In the genomic region with DNA sequence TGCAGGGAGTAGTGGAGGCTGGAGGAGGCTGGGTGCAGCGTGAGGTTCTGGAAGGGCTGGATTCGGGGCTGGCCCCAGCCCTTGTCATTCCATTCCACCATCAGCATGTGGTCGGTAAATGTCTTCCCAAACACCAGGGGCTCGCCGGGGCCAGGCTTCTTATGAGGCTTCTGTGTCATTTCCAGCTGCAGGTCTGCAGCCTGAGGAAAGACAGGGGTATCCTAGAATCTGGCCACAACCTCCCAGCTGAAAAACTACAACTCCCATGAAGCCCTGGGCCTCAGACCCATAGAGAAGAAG, we compare ENCODE assay signal across 5 cellular contexts. TPM values are rescaled to one million over a fixed set of nuclear protein-coding genes. Genes with fewer than 3 reads are reported as not detected.
A peak's percentile ranks its signal among the peaks of the same experiment; 100 is the strongest.
DNase-seq lines count a peak whose midpoint lies in the region; ATAC-seq and TF ChIP-seq lines count a peak whose summit lies in the region.

No MANE protein-coding gene starts in this region.

- no peak for TF ChIP-seq POLR2A in sigmoid colon (IDR thresholded peaks at IDR 0.05)

- peak; percentile 65 for DNase-seq in activated CD4-positive, alpha-beta T cell treated with anti-CD3 and anti-CD28 coated beads, Interleukin-2, amount 10 ng/mL, durations not matched to agents 7 days and 5 days
- DNase-seq in naive thymus-derived CD4-positive, alpha-beta T cell: peak in 6 of 9 donors; percentile 26 to 63 (median 47)
- DNase-seq in sigmoid colon (no peak), upper lobe of right lung (no peak)

- CTCF ChIA-PET in HEK293 (lab: Yijun Ruan, JAX): interaction anchor here (1.0 to 2.8 kb wide), 8 partner anchors 10 to 164 kb away, joined by 3 to 11 read pairs (median 6); a partner anchor contains a TSS
- CTCF ChIA-PET in activated CD4-positive, alpha-beta T cell treated with anti-CD3 and anti-CD28 coated beads, Interleukin-2, amount 10 ng/mL, durations not matched to agents 7 days and 5 days (lab: Charles Lee): interaction anchor here (0.7 to 5.2 kb wide), 3 partner anchors 11 to 36 kb away, joined by 4 to 34 read pairs (median 7); no protein-coding TSS in a partner anchor
- CTCF ChIA-PET in naive thymus-derived CD4-positive, alpha-beta T cell (lab: Charles Lee): interaction anchor here (1.5 to 2.5 kb wide), 3 partner anchors 11 to 36 kb away, joined by 4 to 18 read pairs (median 6); no protein-coding TSS in a partner anchor

- H3K27me3 Mint-ChIP-seq in activated CD4-positive, alpha-beta T cell treated with anti-CD3 and anti-CD28 coated beads, Interleukin-2, amount 10 ng/mL, durations not matched to agents 7 days and 5 days: no peaks in the 10 kb centered on the region
- H3K27me3 Mint-ChIP-seq in naive thymus-derived CD4-positive, alpha-beta T cell: no peaks in the 10 kb centered on the region

- H3K4me3 Mint-ChIP-seq in activated CD4-positive, alpha-beta T cell treated with anti-CD3 and anti-CD28 coated beads, Interleukin-2, amount 10 ng/mL, durations not matched to agents 7 days and 5 days: no peak overlapping the region
- peak overlapping the region in 2 of 10 donors; percentile 17 to 36 for H3K4me3 Mint-ChIP-seq in naive thymus-derived CD4-positive, alpha-beta T cell

- H3K27ac ChIP-seq in HEK293 (ENCODE audit: extremely low read depth, low read depth, low read length): no peak overlapping the region
- H3K27ac ChIP-seq in naive thymus-derived CD4-positive, alpha-beta T cell (ENCODE audit: low read depth, low read length): no peak overlapping the region
- H3K27ac ChIP-seq in sigmoid colon: no peak overlapping the region
- no peak overlapping the region for H3K27ac ChIP-seq in upper lobe of right lung

- H3K27me3 ChIP-seq in naive thymus-derived CD4-positive, alpha-beta T cell (ENCODE audit: control insufficient read depth in 2 of 2, insufficient read depth in 2 of 2, low read length in 2 of 2): no peaks in the 10 kb centered on the region
- H3K27me3 ChIP-seq in sigmoid colon: no peaks in the 10 kb centered on the region
- no peaks in the 10 kb centered on the region for H3K27me3 ChIP-seq in upper lobe of right lung

- intact Hi-C loops in naive thymus-derived CD4-positive, alpha-beta T cell (cut with micrococcal nuclease): loop anchor here in 1 of 2 donors (1.0 kb wide), 1 partner anchor 11 kb away; no protein-coding TSS in a partner anchor
- intact Hi-C loops in sigmoid colon (cut with DNase I) (no loop called here), upper lobe of right lung (cut with DNase I) (no loop called here)

- no peak for TF ChIP-seq CTCF in HEK293 (tag by site-specific recombination; IDR thresholded peaks at IDR 0.05)
- TF ChIP-seq CTCF in sigmoid colon (IDR thresholded peaks at IDR 0.05): no peak
- no peak for TF ChIP-seq CTCF in upper lobe of right lung (IDR thresholded peaks at IDR 0.05)

- 85 to 86% methylated on average over 5 of the region's 5 CpGs for WGBS in sigmoid colon, 2 donors

- TF ChIP-seq EP300 in sigmoid colon (IDR thresholded peaks at IDR 0.05): no peak

- peaks cover 5% of the 10 kb centered on the region for H3K4me1 ChIP-seq in HEK293 (ENCODE audit: control insufficient read depth, insufficient read depth, low read length)
- peaks cover 10% of the 10 kb centered on the region in 2 donors for H3K4me1 ChIP-seq in naive thymus-derived CD4-positive, alpha-beta T cell (ENCODE audit: control insufficient read depth in 2 of 2, insufficient read depth in 2 of 2, low read length in 2 of 2)
- H3K4me1 ChIP-seq in sigmoid colon: peaks cover 0 to 10% (median 9%) of the 10 kb centered on the region in 4 donors
- H3K4me1 ChIP-seq in upper lobe of right lung: peaks cover 6% of the 10 kb centered on the region

- no peaks in the 10 kb centered on the region for H3K9me3 ChIP-seq in HEK293 (ENCODE audit: control insufficient read depth, insufficient read depth, low read depth, low read length)
- H3K9me3 ChIP-seq in naive thymus-derived CD4-positive, alpha-beta T cell (ENCODE audit: control insufficient read depth in 2 of 3, low read length in 3 of 3): no peaks in the 10 kb centered on the region
- no peaks in the 10 kb centered on the region for H3K9me3 ChIP-seq in sigmoid colon
- no peaks in the 10 kb centered on the region for H3K9me3 ChIP-seq in upper lobe of right lung

- peaks cover 4 to 10% of the 10 kb centered on the region in 2 experiments; a peak in 2 of 3 replicates for H3K36me3 ChIP-seq in HEK293 (ENCODE audit: control insufficient read depth in 2 of 2, insufficient read depth in 1 of 2, low read length in 2 of 2)
- peaks cover 0 to 9% (median 0%) of the 10 kb centered on the region in 3 experiments for H3K36me3 ChIP-seq in naive thymus-derived CD4-positive, alpha-beta T cell (ENCODE audit: control insufficient read depth in 2 of 3, insufficient read depth in 3 of 3, low read length in 3 of 3)
- peaks cover 0 to 6% (median 0%) of the 10 kb centered on the region in 4 donors for H3K36me3 ChIP-seq in sigmoid colon
- H3K36me3 ChIP-seq in upper lobe of right lung: no peaks in the 10 kb centered on the region

- no peaks in the 10 kb centered on the region for H3K9me3 Mint-ChIP-seq in activated CD4-positive, alpha-beta T cell treated with anti-CD3 and anti-CD28 coated beads, Interleukin-2, amount 10 ng/mL, durations not matched to agents 7 days and 5 days
- no peaks in the 10 kb centered on the region for H3K9me3 Mint-ChIP-seq in naive thymus-derived CD4-positive, alpha-beta T cell

- no peak overlapping the region for H3K4me3 ChIP-seq in HEK293 (ENCODE audit: low read depth, low read length)
- H3K4me3 ChIP-seq in naive thymus-derived CD4-positive, alpha-beta T cell (ENCODE audit: low read length): no peak overlapping the region
- H3K4me3 ChIP-seq in sigmoid colon: no peak overlapping the region
- no peak overlapping the region for H3K4me3 ChIP-seq in upper lobe of right lung

- no peak overlapping the region for H3K27ac Mint-ChIP-seq in activated CD4-positive, alpha-beta T cell treated with anti-CD3 and anti-CD28 coated beads, Interleukin-2, amount 10 ng/mL, durations not matched to agents 7 days and 5 days
- H3K27ac Mint-ChIP-seq in naive thymus-derived CD4-positive, alpha-beta T cell: peak overlapping the region in 4 of 9 donors; percentile 26 to 49 (median 37)

- H3K36me3 Mint-ChIP-seq in activated CD4-positive, alpha-beta T cell treated with anti-CD3 and anti-CD28 coated beads, Interleukin-2, amount 10 ng/mL, durations not matched to agents 7 days and 5 days (ENCODE audit: low read depth): peaks cover 1% of the 10 kb centered on the region
- H3K36me3 Mint-ChIP-seq in naive thymus-derived CD4-positive, alpha-beta T cell: peaks cover 0 to 6% (median 0%) of the 10 kb centered on the region in 5 donors

- H3K4me1 Mint-ChIP-seq in activated CD4-positive, alpha-beta T cell treated with anti-CD3 and anti-CD28 coated beads, Interleukin-2, amount 10 ng/mL, durations not matched to agents 7 days and 5 days: peaks cover 23% of the 10 kb centered on the region
- peaks cover 11 to 29% (median 26%) of the 10 kb centered on the region in 7 donors for H3K4me1 Mint-ChIP-seq in naive thymus-derived CD4-positive, alpha-beta T cell

- POLR2A ChIA-PET in HEK293 (lab: Yijun Ruan, JAX): interaction anchor here (0.6 to 0.8 kb wide), 3 partner anchors 19 to 187 kb away, joined by 3 to 4 read pairs (median 4); a partner anchor contains a TSS
- POLR2A ChIA-PET in activated CD4-positive, alpha-beta T cell treated with anti-CD3 and anti-CD28 coated beads, Interleukin-2, amount 10 ng/mL, durations not matched to agents 7 days and 5 days (lab: Charles Lee): no interaction called here
- POLR2A ChIA-PET in naive thymus-derived CD4-positive, alpha-beta T cell (lab: Charles Lee): interaction anchor here (1.0 to 1.2 kb wide), 2 partner anchors 11 to 159 kb away, joined by 4 read pairs; no protein-coding TSS in a partner anchor

- peak; percentile 76 for ATAC-seq in naive thymus-derived CD4-positive, alpha-beta T cell
- no peak for ATAC-seq in upper lobe of right lung

TF ChIP-seq in HEK293, 187 proteins besides CTCF, POLR2A, EP300 and RAD21 (continues in another document):
- TF ChIP-seq KLF7 (tag by site-specific recombination; IDR thresholded peaks at IDR 0.05; ENCODE audit: borderline replicate concordance): no peak

RNA-seq across cellular contexts. Expression of a gene that starts 4.4 kb away (rescaled TPM):
- total RNA-seq in activated CD4-positive, alpha-beta T cell treated with anti-CD3 and anti-CD28 coated beads, Interleukin-2, amount 10 ng/mL, durations not matched to agents 7 days and 5 days: 10 to 100 TPM; 42.3 to 43.3 TPM
- 10 to 100 TPM; 16.7 to 53.1 (median 22.5) TPM for total RNA-seq in naive thymus-derived CD4-positive, alpha-beta T cell
- polyA plus RNA-seq in naive thymus-derived CD4-positive, alpha-beta T cell: 10 to 100 TPM; 25.5 to 30.9 TPM
- 10 to 100 TPM; 29.8 to 46.7 (median 32.9) TPM for total RNA-seq in sigmoid colon
- 10 to 100 TPM; 52.7 to 61.0 (median 54.1) TPM for polyA plus RNA-seq in sigmoid colon
- total RNA-seq in upper lobe of right lung: 59.0 TPM

RNA-seq across cellular contexts. Expression of a gene that starts 29.8 kb away (rescaled TPM):
- total RNA-seq in activated CD4-positive, alpha-beta T cell treated with anti-CD3 and anti-CD28 coated beads, Interleukin-2, amount 10 ng/mL, durations not matched to agents 7 days and 5 days: under 1 TPM; 0.27 to 0.77 TPM
- 1 to 10 TPM in 2 of 5 experiments, under 1 TPM in 2, not detected in 1; 0.38 to 2.9 (median 1.2) TPM for total RNA-seq in naive thymus-derived CD4-positive, alpha-beta T cell
- polyA plus RNA-seq in naive thymus-derived CD4-positive, alpha-beta T cell: 1 to 10 TPM in 1 of 2 donors, under 1 TPM in 1; 0.66 to 1.7 TPM
- total RNA-seq in sigmoid colon: 10 to 100 TPM; 14.1 to 20.1 (median 18.3) TPM
- 10 to 100 TPM in 1 of 3 donors, 1 to 10 TPM in 2; 4.3 to 21.0 (median 4.9) TPM for polyA plus RNA-seq in sigmoid colon
- 23.5 TPM for total RNA-seq in upper lobe of right lung

RNA-seq across cellular contexts. Expression of a gene that starts 51.1 kb away (rescaled TPM):
- total RNA-seq in activated CD4-positive, alpha-beta T cell treated with anti-CD3 and anti-CD28 coated beads, Interleukin-2, amount 10 ng/mL, durations not matched to agents 7 days and 5 days: not detected
- not detected for total RNA-seq in naive thymus-derived CD4-positive, alpha-beta T cell
- not detected for polyA plus RNA-seq in naive thymus-derived CD4-positive, alpha-beta T cell
- not detected for total RNA-seq in sigmoid colon
- polyA plus RNA-seq in sigmoid colon: not detected
- not detected for total RNA-seq in upper lobe of right lung

RNA-seq across cellular contexts. Expression of a gene that starts 54.0 kb away (rescaled TPM):
- total RNA-seq in activated CD4-positive, alpha-beta T cell treated with anti-CD3 and anti-CD28 coated beads, Interleukin-2, amount 10 ng/mL, durations not matched to agents 7 days and 5 days: under 1 TPM; 0.10 to 0.23 TPM
- under 1 TPM in 1 of 5 experiments, not detected in 4; 0.17 TPM for total RNA-seq in naive thymus-derived CD4-positive, alpha-beta T cell
- polyA plus RNA-seq in naive thymus-derived CD4-positive, alpha-beta T cell: not detected
- total RNA-seq in sigmoid colon (under 1 TPM in 3 of 4 donors, not detected in 1; 0.41 to 0.71 (median 0.49) TPM), upper lobe of right lung (19.9 TPM)
- under 1 TPM in 2 of 3 donors, not detected in 1; under 0.01 to 0.80 TPM for polyA plus RNA-seq in sigmoid colon

RNA-seq across cellular contexts. Expression of a gene that starts 59.8 kb away (rescaled TPM):
- total RNA-seq in activated CD4-positive, alpha-beta T cell treated with anti-CD3 and anti-CD28 coated beads, Interleukin-2, amount 10 ng/mL, durations not matched to agents 7 days and 5 days: under 1 TPM in 1 of 2 experiments, not detected in 1; 0.10 TPM
- not detected for total RNA-seq in naive thymus-derived CD4-positive, alpha-beta T cell
- not detected for polyA plus RNA-seq in naive thymus-derived CD4-positive, alpha-beta T cell
- total RNA-seq in sigmoid colon (not detected), upper lobe of right lung (3.8 TPM)
- 1 to 10 TPM in 1 of 3 donors, under 1 TPM in 1, not detected in 1; 0.15 to 1.8 TPM for polyA plus RNA-seq in sigmoid colon

Comparison
In these comparisons a context has a peak if more than half of its experiments do, and no peak if none do; other contexts are left out.
1. DNase-seq: peak in activated CD4-positive, alpha-beta T cell treated with anti-CD3 and anti-CD28 coated beads, Interleukin-2, amount 10 ng/mL, durations not matched to agents 7 days and 5 days (single experiment) and naive thymus-derived CD4-positive, alpha-beta T cell (6 of 9); none in sigmoid colon (single experiment) and upper lobe of right lung (single experiment).